Comparison of ENCODE assay signal across 19 cellular contexts in the genomic region with DNA sequence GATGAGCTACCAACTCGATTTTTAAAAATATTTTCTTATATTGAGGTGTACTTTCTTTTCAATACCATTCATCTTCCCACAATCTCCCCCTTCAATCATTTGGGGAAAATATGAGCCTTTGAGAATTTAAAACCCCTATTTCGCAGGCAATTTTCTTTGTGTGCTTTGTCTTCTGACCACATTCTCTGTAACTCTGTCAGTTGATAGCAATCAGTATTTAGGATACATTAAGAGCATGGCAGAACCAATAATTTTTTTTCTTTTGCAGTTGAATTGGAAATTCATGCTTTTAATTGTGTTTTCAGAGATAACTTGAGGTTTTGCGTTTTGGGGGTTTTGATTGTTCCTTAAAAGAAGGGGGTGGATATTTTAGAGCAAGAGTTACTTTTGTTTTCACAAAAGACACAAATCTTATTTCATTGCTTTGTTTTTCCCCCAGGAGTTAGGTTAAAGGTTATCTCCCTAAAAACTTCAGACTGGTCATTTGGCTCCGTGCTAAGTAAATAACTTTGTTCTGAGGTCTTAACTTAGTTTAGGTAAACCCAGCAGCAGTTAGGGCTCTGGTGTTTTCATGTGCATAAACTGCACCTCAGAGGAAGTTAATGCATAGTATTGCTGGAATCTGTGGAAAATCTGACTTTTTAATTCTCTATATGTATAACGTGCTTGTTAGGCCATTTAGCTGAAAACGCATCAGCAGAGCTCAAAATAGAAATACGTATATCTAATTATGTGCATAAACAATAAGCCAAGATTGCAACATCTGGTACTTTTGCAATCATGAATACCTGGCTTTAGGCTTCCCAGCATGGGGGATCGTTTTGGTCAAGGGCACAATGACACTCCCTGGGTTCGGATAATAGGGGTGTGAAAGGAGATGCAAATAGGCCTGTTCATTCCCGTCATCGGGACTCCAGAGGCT.
A peak's percentile ranks its signal among the peaks of the same experiment; 100 is the strongest.
DNase-seq lines count a peak whose midpoint lies in the region; ATAC-seq and TF ChIP-seq lines count a peak whose summit lies in the region.
"Had no signal": no experiment of that assay in that cellular context is flagged by ENCODE, and none has a peak within 500 bp of the region (broad histone marks: within the 10 kb centered on the region; RNA-seq: fewer than 3 reads in every experiment).

No MANE protein-coding gene starts in this region.

- H3K18ac ChIP-seq in mesendoderm (ENCODE audit: low read length): peak overlapping the region; percentile 39

- H3K27me3 Mint-ChIP-seq in endodermal cell (ENCODE audit: insufficient read depth): no peaks in the 10 kb centered on the region
- H3K27me3 Mint-ChIP-seq: activated CD4-positive, alpha-beta T cell treated with anti-CD3 and anti-CD28 coated beads, Interleukin-2, amount 10 ng/mL, durations not matched to agents 24 days and 14 days had no signal

- H3K27ac ChIP-seq in endodermal cell (ENCODE audit: low read depth, low read length): peak overlapping the region; percentile 29
- H3K27ac ChIP-seq in mesendoderm (ENCODE audit: low read depth, low read length): peak overlapping the region; percentile 49
- H3K27ac ChIP-seq: RWPE1, upper lobe of left lung had no signal

- no peak for ATAC-seq in GM18858 (IDR thresholded peaks at IDR 0.05; ENCODE audit: unreplicated experiment)
- no peak for ATAC-seq in left colon
- ATAC-seq in HG02870 (IDR thresholded peaks at IDR 0.05; ENCODE audit: unreplicated experiment): no peak
- ATAC-seq: natural killer cell had no signal

- no peak overlapping the region for H4K8ac ChIP-seq in mesendoderm (ENCODE audit: low read depth, low read length)

- H2AK5ac ChIP-seq in mesendoderm (ENCODE audit: low read length): no peak overlapping the region

- H3K27ac Mint-ChIP-seq in endodermal cell: peak overlapping the region; percentile 32
- H3K27ac Mint-ChIP-seq: activated CD4-positive, alpha-beta T cell treated with anti-CD3 and anti-CD28 coated beads, Interleukin-2, amount 10 ng/mL, durations not matched to agents 24 days and 14 days; natural killer cell; T-helper 2 cell treated with Interferon-gamma antibody and Interleukin-4, amounts not matched to agents 5 μg/mL and 100 μg/mL, for 36 hours had no signal

- H3K79me2 ChIP-seq in mesendoderm (ENCODE audit: control insufficient read depth, insufficient read depth, low read length): no peaks in the 10 kb centered on the region

- peaks cover 24% of the 10 kb centered on the region for H3K9me3 ChIP-seq in endodermal cell (ENCODE audit: control insufficient read depth, low read length)
- H3K9me3 ChIP-seq: upper lobe of left lung had no signal

- no peak overlapping the region for H3K4ac ChIP-seq in mesendoderm (ENCODE audit: low read depth, low read length)

- H4K5ac ChIP-seq in mesendoderm (ENCODE audit: low read length): no peak overlapping the region

- H3K9ac ChIP-seq in endodermal cell (ENCODE audit: extremely low read depth, low read length, poor library complexity, severe bottlenecking) (no peak overlapping the region), mesendoderm (ENCODE audit: low read length) (no peak overlapping the region)

- no peak overlapping the region for H3K23ac ChIP-seq in mesendoderm (ENCODE audit: low read length)

- H2BK5ac ChIP-seq in mesendoderm (ENCODE audit: low read length): no peak overlapping the region

- H3K27me3 ChIP-seq in endodermal cell (ENCODE audit: control insufficient read depth, insufficient read depth, low read length, poor library complexity, severe bottlenecking) (no peaks in the 10 kb centered on the region), mesendoderm (ENCODE audit: insufficient read depth, low read length, poor library complexity) (no peaks in the 10 kb centered on the region)
- H3K27me3 ChIP-seq: upper lobe of left lung had no signal

- peaks cover 6% of the 10 kb centered on the region for H3K36me3 Mint-ChIP-seq in endodermal cell (ENCODE audit: low read depth)
- H3K36me3 Mint-ChIP-seq: natural killer cell had no signal

- H3K4me1 Mint-ChIP-seq in endodermal cell: peaks cover 36% of the 10 kb centered on the region
- H3K4me1 Mint-ChIP-seq: activated CD4-positive, alpha-beta T cell treated with anti-CD3 and anti-CD28 coated beads, Interleukin-2, amount 10 ng/mL, durations not matched to agents 24 days and 14 days; natural killer cell had no signal

- no peak for TF ChIP-seq CTCF in endodermal cell (conservative IDR thresholded peaks at IDR 0.05)

- H3K36me3 ChIP-seq in endodermal cell (ENCODE audit: control insufficient read depth, insufficient read depth, low read length): no peaks in the 10 kb centered on the region
- no peaks in the 10 kb centered on the region for H3K36me3 ChIP-seq in mesendoderm (ENCODE audit: control insufficient read depth, insufficient read depth, low read length)
- H3K36me3 ChIP-seq: upper lobe of left lung had no signal

- H3K4me2 ChIP-seq in mesendoderm (ENCODE audit: low read length): no peak overlapping the region

- H3K4me3 Mint-ChIP-seq in endodermal cell: peak overlapping the region; percentile 30
- H3K4me3 Mint-ChIP-seq: activated CD4-positive, alpha-beta T cell treated with anti-CD3 and anti-CD28 coated beads, Interleukin-2, amount 10 ng/mL, durations not matched to agents 24 days and 14 days; natural killer cell; T-helper 2 cell treated with Interferon-gamma antibody and Interleukin-4, amounts not matched to agents 5 μg/mL and 100 μg/mL, for 36 hours had no signal

- H2BK15ac ChIP-seq in mesendoderm (replicated peaks; ENCODE audit: low read depth): no peak overlapping the region

- no peak overlapping the region for H2BK120ac ChIP-seq in mesendoderm (ENCODE audit: low read depth, low read length)

- H3K4me1 ChIP-seq in endodermal cell (ENCODE audit: control insufficient read depth, insufficient read depth, low read length) (peaks cover 19% of the 10 kb centered on the region), mesendoderm (ENCODE audit: control insufficient read depth, low read depth, low read length) (peaks cover 9% of the 10 kb centered on the region)
- H3K4me1 ChIP-seq: upper lobe of left lung had no signal

- no peak overlapping the region for H3K56ac ChIP-seq in mesendoderm (ENCODE audit: low read length)

- H3K79me1 ChIP-seq in mesendoderm (ENCODE audit: low read length): no peaks in the 10 kb centered on the region

- H3K4me3 ChIP-seq in endodermal cell (ENCODE audit: low read length) (peak overlapping the region; percentile 36), mesendoderm (ENCODE audit: low read length) (no peak overlapping the region)
- H3K4me3 ChIP-seq: upper lobe of left lung had no signal

- DNase-seq in ELF-1 (ENCODE audit: low read depth, low spot score) (peak; percentile 30), NCI-H69 (lab: John Stamatoyannopoulos, UW) (peak; percentile 11), endodermal cell (peak; percentile 83), mesendoderm (peak; percentile 78), activated T-cell treated with anti-CD3 and anti-CD28 coated beads for 4 hours (no peak), left colon (no peak)
- DNase-seq: activated CD4-positive, alpha-beta T cell treated with anti-CD3 and anti-CD28 coated beads, Interleukin-2, amount 10 ng/mL, durations not matched to agents 24 days and 14 days; activated T-cell treated with anti-CD3 and anti-CD28 coated beads, Interleukin-2, amount 50 U/mL, for 1 hour; foreskin fibroblast; natural killer cell; NCI-H1105; NCI-H524 treated with DMSO at 0.1 percent for 48 hours; right cardiac atrium; stimulated activated CD4-positive, alpha-beta T cell treated with anti-CD3 and anti-CD28 coated beads, Interleukin-2, amount 100 ng/mL, for 48 hours; upper lobe of left lung had no signal

- intact Hi-C loops in left colon (cut with DNase I, micrococcal nuclease): no loop called here

- peaks cover 19% of the 10 kb centered on the region for H3K9me3 Mint-ChIP-seq in endodermal cell
- H3K9me3 Mint-ChIP-seq: activated CD4-positive, alpha-beta T cell treated with anti-CD3 and anti-CD28 coated beads, Interleukin-2, amount 10 ng/mL, durations not matched to agents 24 days and 14 days had no signal

- 16 to 19% methylated on average over 3 to 9 of the region's 11 CpGs for WGBS in endodermal cell (ENCODE audit: insufficient coverage in 1 of 2, insufficient read length in 1 of 2), 2 experiments
- no CpG with 5 or more reads among the region's 11 CpGs for WGBS in mesendoderm (ENCODE audit: extremely low coverage, insufficient coverage, low lambda C conversion rate)

Comparison
In these comparisons a context has a peak if more than half of its experiments do, and no peak if none do; other contexts are left out.
1. DNase-seq: peak in ELF-1 (single experiment), NCI-H69 (single experiment), endodermal cell (single experiment) and mesendoderm (single experiment); none in activated T-cell treated with anti-CD3 and anti-CD28 coated beads for 4 hours (single experiment) and left colon (0 of 2).